8 cellular contexts compared by ENCODE assay signal in the genomic region with DNA sequence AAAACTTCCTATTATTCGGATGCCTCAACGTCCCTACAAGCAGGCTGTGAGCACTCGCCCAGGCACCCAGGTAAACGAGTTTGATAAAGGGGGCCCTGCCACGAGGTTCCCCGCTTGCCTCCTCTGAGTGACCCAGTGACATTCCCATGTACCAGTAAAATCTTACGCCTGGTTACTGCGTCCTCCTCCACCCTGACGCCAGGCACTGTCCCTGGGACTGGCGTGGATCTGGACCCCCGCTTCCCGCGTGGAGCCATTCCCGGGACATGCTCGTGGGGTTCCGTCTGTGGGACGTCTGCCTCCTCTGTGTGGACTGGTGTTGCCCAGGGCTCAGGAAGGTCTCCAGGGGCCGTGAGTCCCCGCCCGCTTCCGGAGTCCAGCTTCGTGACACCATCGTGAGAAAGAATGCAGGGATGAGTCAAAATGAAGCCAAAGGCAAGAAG. TPM values are rescaled to one million over a fixed set of nuclear protein-coding genes. Genes with fewer than 3 reads are reported as not detected.
DNase-seq lines count a peak whose midpoint lies in the region; ATAC-seq and TF ChIP-seq lines count a peak whose summit lies in the region.

No MANE protein-coding gene starts in this region.

- H3K4me1 Mint-ChIP-seq in brain = peaks cover 32% of the 10 kb centered on the region

- H3K4me3 Mint-ChIP-seq in brain = peak overlapping the region; percentile 97 to 100 (median 99)

- H3K27me3 ChIP-seq in thyroid gland = no peaks in the 10 kb centered on the region

- intact Hi-C loops in thyroid gland (cut with DNase I) = no loop called here

- peaks cover 15% of the 10 kb centered on the region for H3K27me3 Mint-ChIP-seq in brain

- DNase-seq in EH (ENCODE audit: low read depth) = peak; percentile 93
- DNase-seq in HT1080 (ENCODE audit: low read depth) = peak; percentile 79
- peak; percentile 46 for DNase-seq in left lobe of liver (ENCODE audit: low spot score)
- DNase-seq in thyroid gland = peak; percentile 3 to 13
- no peak for DNase-seq in NOMO-1 treated with DMSO at 0.1 percent for 48 hours (lab: John Stamatoyannopoulos, UW; ENCODE audit: unreplicated experiment)
- DNase-seq in Kasumi-1 (lab: John Stamatoyannopoulos, UW) = no peak
- no peak for DNase-seq in NCI-H1048 (lab: John Stamatoyannopoulos, UW)

- peaks cover 31 to 55% (median 54%) of the 10 kb centered on the region in 5 experiments for H3K9me3 Mint-ChIP-seq in brain

- peak overlapping the region; percentile 19 to 87 (median 81) for H3K4me3 ChIP-seq in thyroid gland (replicated peaks in 1 of 3)

- H3K9me3 ChIP-seq in thyroid gland = no peaks in the 10 kb centered on the region

- peaks cover 9 to 11% of the 10 kb centered on the region in 2 donors for H3K4me1 ChIP-seq in thyroid gland

- ATAC-seq in left lobe of liver = peak; percentile 26

- TF ChIP-seq CTCF in brain (conservative IDR thresholded peaks at IDR 0.05) (no peak), thyroid gland (IDR thresholded peaks at IDR 0.05) (no peak)

- WGBS in thyroid gland, 2 donors = 22% methylated on average over 23 of the region's 23 CpGs

- TF ChIP-seq POLR2A in thyroid gland (IDR thresholded peaks at IDR 0.05) = no peak

- peaks cover 11 to 13% of the 10 kb centered on the region in 2 donors for H3K36me3 ChIP-seq in thyroid gland

- peak overlapping the region; percentile 89 to 97 (median 94) for H3K27ac Mint-ChIP-seq in brain

- H3K36me3 Mint-ChIP-seq in brain = peaks cover 64% of the 10 kb centered on the region

- peak overlapping the region in 1 of 3 donors; percentile 19 for H3K27ac ChIP-seq in thyroid gland

RNA-seq across cellular contexts. Expression of a gene that starts 0.4 kb away (rescaled TPM):
- total RNA-seq in HT1080 (2014; rRNA removed; shearing (Covaris generic)) = 7.4 and 9.5 TPM in 2 replicates
- 9.3 and 10.1 TPM in 2 replicates for polyA plus RNA-seq in HT1080 (2015; cell fraction: cytosol; rRNA removed)
- polyA plus RNA-seq in HT1080 (2015; cell fraction: nucleus; rRNA removed) = 27.5 and 31.7 TPM in 2 replicates
- polyA plus RNA-seq in brain (ENCODE audit: insufficient read depth, low read depth, low replicate concordance) = 3.6 TPM
- total RNA-seq in left lobe of liver (2.4 TPM), thyroid gland (10 to 100 TPM in 1 of 4 donors, 1 to 10 TPM in 3; 7.1 to 13.5 (median 8.7) TPM)

RNA-seq across cellular contexts. Expression of a gene that starts 18.6 kb away (rescaled TPM):
- total RNA-seq in HT1080 (2014; rRNA removed; shearing (Covaris generic)) = 5.1 and 5.2 TPM in 2 replicates
- polyA plus RNA-seq in HT1080 (2015; cell fraction: cytosol; rRNA removed) = 3.2 and 4.2 TPM in 2 replicates
- polyA plus RNA-seq in HT1080 (2015; cell fraction: nucleus; rRNA removed) = 3.6 and 4.5 TPM in 2 replicates
- 3.6 TPM for polyA plus RNA-seq in brain (ENCODE audit: insufficient read depth, low read depth, low replicate concordance)
- total RNA-seq in left lobe of liver (1.4 TPM), thyroid gland (10 to 100 TPM in 1 of 4 donors, 1 to 10 TPM in 3; 5.2 to 10.9 (median 7.2) TPM)

RNA-seq across cellular contexts. Expression of a gene that starts 23.9 kb away (rescaled TPM):
- total RNA-seq in HT1080 (2014; rRNA removed; shearing (Covaris generic)) = 0.51 and 1.5 TPM in 2 replicates
- polyA plus RNA-seq in HT1080 (2015; cell fraction: cytosol; rRNA removed) = 0.06 TPM in 2 replicates
- polyA plus RNA-seq in HT1080 (2015; cell fraction: nucleus; rRNA removed) = 0.26 and 0.31 TPM in 2 replicates
- 8.5 TPM for polyA plus RNA-seq in brain (ENCODE audit: insufficient read depth, low read depth, low replicate concordance)
- total RNA-seq in left lobe of liver (0.18 TPM), thyroid gland (10 to 100 TPM in 3 of 4 donors, 1 to 10 TPM in 1; 8.9 to 19.7 (median 13.7) TPM)

RNA-seq across cellular contexts. Expression of a gene that starts 32.9 kb away (rescaled TPM):
- 3.7 and 4.2 TPM in 2 replicates for total RNA-seq in HT1080 (2014; rRNA removed; shearing (Covaris generic))
- 2.4 and 2.9 TPM in 2 replicates for polyA plus RNA-seq in HT1080 (2015; cell fraction: cytosol; rRNA removed)
- polyA plus RNA-seq in HT1080 (2015; cell fraction: nucleus; rRNA removed) = 4.6 and 6.0 TPM in 2 replicates
- polyA plus RNA-seq in brain (ENCODE audit: insufficient read depth, low read depth, low replicate concordance) = 4.9 TPM
- total RNA-seq in left lobe of liver (1.0 TPM), thyroid gland (10 to 100 TPM in 1 of 4 donors, 1 to 10 TPM in 3; 7.7 to 12.7 (median 9.2) TPM)

RNA-seq across cellular contexts. Expression of a gene that starts 39.6 kb away (rescaled TPM):
- total RNA-seq in HT1080 (2014; rRNA removed; shearing (Covaris generic)) = 22.0 and 30.3 TPM in 2 replicates
- polyA plus RNA-seq in HT1080 (2015; cell fraction: cytosol; rRNA removed) = 7.8 and 9.4 TPM in 2 replicates
- polyA plus RNA-seq in HT1080 (2015; cell fraction: nucleus; rRNA removed) = 5.6 and 7.8 TPM in 2 replicates
- 3.5 TPM for polyA plus RNA-seq in brain (ENCODE audit: insufficient read depth, low read depth, low replicate concordance)
- total RNA-seq in left lobe of liver (0.50 TPM), thyroid gland (1 to 10 TPM; 1.9 to 4.8 (median 2.6) TPM)

Comparison
In these comparisons a context has a peak if more than half of its experiments do, and no peak if none do; other contexts are left out.
1. DNase-seq: peak in EH (single experiment), HT1080 (single experiment), left lobe of liver (single experiment) and thyroid gland (2 of 2); none in NOMO-1 treated with DMSO at 0.1 percent for 48 hours (single experiment), Kasumi-1 (0 of 2) and NCI-H1048 (single experiment).